ENCODE assay signal across 35 cellular contexts in the genomic region with DNA sequence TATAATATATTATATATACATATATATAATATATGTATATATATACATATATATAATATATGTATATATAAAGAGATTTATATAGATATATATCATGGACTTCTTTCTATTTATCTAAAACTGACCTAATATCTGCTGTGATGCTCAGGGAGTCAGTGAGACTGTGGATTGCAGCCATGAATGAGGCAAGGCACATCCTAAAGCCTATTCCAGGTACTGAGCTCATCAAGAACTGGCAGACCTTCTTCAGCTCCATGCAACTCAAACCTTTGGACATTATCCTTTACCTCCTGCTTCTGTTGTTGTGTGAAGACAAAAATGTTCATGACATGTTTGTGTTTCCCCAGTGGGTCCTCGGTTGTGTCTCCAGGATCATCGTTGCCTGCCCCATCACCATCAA.
"Had no signal": no experiment of that assay in that cellular context is flagged by ENCODE, and none has a peak within 500 bp of the region (broad histone marks: within the 10 kb centered on the region; RNA-seq: fewer than 3 reads in every experiment).

No MANE protein-coding gene starts in this region.

- DNase-seq: Karpas-422, Kasumi-1, MG63, MM.1S, MV-4-11, NCI-H1048, NCI-H1092, NCI-H1092 treated with DMSO at 0.1 percent for 48 hours, NCI-H1105, NCI-H1105 treated with DMSO at 0.1 percent for 48 hours, NCI-H1417, NCI-H1417 treated with DMSO at 0.1 percent for 48 hours, NCI-H1436, NCI-H1436 treated with DMSO at 0.1 percent for 48 hours, NCI-H146, NCI-H1694, NCI-H1694 treated with DMSO at 0.1 percent for 48 hours, NCI-H187, NCI-H187 treated with DMSO at 0.1 percent for 48 hours, NCI-H1930, NCI-H2029, NCI-H2029 treated with DMSO at 0.1 percent for 48 hours, NCI-H2081, NCI-H2081 treated with DMSO at 0.1 percent for 48 hours, NCI-H2107, NCI-H2171, NCI-H2171 treated with DMSO at 0.1 percent for 48 hours, NCI-H2227 treated with DMSO at 0.1 percent for 48 hours, NCI-H226, NCI-H345, NCI-H446, NCI-H446 treated with DMSO at 0.1 percent for 48 hours, NCI-H510A, NCI-H510A treated with DMSO at 0.1 percent for 48 hours, NCI-H524 had no signal

- H3K36me3 ChIP-seq: MG63 had no signal

- H3K27me3 ChIP-seq: MG63 had no signal

- H3K4me3 ChIP-seq: MG63 had no signal

- H3K9me3 ChIP-seq: MG63 had no signal
